ENCODE assay signal across 8 cellular contexts in the genomic region with DNA sequence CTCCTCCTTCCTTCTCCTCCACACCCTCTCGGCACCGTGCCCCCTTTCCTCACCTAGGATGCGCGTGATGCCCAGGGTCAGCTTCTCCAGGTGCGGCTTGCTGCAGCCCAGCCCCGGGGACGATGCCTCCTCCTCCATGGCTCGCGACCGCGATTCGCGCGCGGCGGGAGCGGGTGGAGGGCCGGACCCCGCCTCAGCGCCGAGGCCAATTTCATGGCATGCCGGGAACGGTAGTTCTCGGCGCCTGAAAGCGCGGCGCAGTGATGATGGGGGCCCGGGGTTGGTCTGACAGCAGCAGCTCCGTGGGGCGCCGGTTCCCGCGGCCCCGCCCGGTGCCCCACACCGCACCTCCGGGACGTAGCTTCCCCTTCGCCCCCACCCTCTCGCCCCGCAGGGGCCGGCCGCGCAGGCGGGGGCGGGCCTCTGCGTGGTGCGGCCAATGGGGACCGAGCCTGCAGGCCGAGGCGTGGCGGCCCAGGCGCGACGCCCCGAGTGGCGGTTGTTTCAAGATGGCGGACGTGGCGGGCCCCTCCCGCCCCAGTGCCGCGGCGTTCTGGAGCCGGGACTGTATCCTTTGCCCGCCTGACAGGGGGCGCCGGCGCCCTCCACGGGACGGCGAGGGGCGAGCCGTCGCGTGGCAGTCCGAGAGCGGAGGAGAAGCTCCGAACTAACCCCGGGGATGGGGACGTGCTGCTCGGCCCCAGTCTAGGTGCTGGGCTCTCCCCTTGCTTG. TPM values are rescaled to one million over a fixed set of nuclear protein-coding genes. Genes with fewer than 3 reads are reported as not detected.
DNase-seq lines count a peak whose midpoint lies in the region; ATAC-seq, FAIRE-seq and TF ChIP-seq lines count a peak whose summit lies in the region.

A gene (plus strand): TSS at position 498 of the 732 bp plus-strand sequence. CDS start 12 bp downstream, at position 510.
A gene with protein sequence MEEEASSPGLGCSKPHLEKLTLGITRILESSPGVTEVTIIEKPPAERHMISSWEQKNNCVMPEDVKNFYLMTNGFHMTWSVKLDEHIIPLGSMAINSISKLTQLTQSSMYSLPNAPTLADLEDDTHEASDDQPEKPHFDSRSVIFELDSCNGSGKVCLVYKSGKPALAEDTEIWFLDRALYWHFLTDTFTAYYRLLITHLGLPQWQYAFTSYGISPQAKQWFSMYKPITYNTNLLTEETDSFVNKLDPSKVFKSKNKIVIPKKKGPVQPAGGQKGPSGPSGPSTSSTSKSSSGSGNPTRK (minus strand): TSS at position 373 of the 732 bp plus-strand sequence. CDS start 235 bp downstream, at position 138.

- H3K27ac ChIP-seq in SK-N-SH (ENCODE audit: low read depth in 2 of 2, low read length in 1 of 2) (peak within 1 kb of the TSS; percentile 75 to 93), pancreas (peak within 1 kb of the TSS; percentile 76 to 84 (median 80)), thyroid gland (peak within 1 kb of the TSS; percentile 67 to 91 (median 73))

- 0% methylated on average over 24 of the region's 83 CpGs for WGBS in SK-N-SH (ENCODE audit: low lambda C conversion rate)
- WGBS in pancreas, 2 donors: 0% methylated on average over 65 to 83 of the region's 83 CpGs
- 0 to 1% methylated on average over 20 to 25 of the region's 83 CpGs for WGBS in thyroid gland, 2 donors

- H3K9me3 ChIP-seq in SK-N-SH: no peaks in the 10 kb centered on the region
- H3K9me3 ChIP-seq in pancreas: no peaks in the 10 kb centered on the region
- no peaks in the 10 kb centered on the region for H3K9me3 ChIP-seq in thyroid gland

- TF ChIP-seq EP300 in SK-N-SH (IDR thresholded peaks at IDR 0.05; ENCODE audit: borderline replicate concordance in 1 of 2, low read depth in 1 of 2, low read length in 1 of 2): peak in 1 of 2 experiments; percentile 11; a peak in 1 of 4 replicates

- H3K27ac Mint-ChIP-seq in activated naive CD4-positive, alpha-beta T cell treated with anti-CD3 and anti-CD28 coated beads, Interleukin-2, amount 50 U/mL, for 72 hours: peak within 1 kb of the TSS; percentile 88 to 97
- H3K27ac Mint-ChIP-seq in glutamatergic neuron (ENCODE audit: unreplicated experiment): peak within 1 kb of the TSS; percentile 90

- peaks cover 67% of the 10 kb centered on the region for H3K79me2 ChIP-seq in SK-N-SH (ENCODE audit: insufficient read depth)

- H3K27me3 ChIP-seq in SK-N-SH (ENCODE audit: insufficient read depth) (no peaks in the 10 kb centered on the region), pancreas (no peaks in the 10 kb centered on the region), thyroid gland (no peaks in the 10 kb centered on the region)

- TF ChIP-seq RAD21 in SK-N-SH (IDR thresholded peaks at IDR 0.05; ENCODE audit: low read length): no peak

- ATAC-seq in HG02571 (IDR thresholded peaks at IDR 0.05; ENCODE audit: unreplicated experiment) (peak; percentile 93), pancreas (peak; percentile 92 to 96 (median 95))
- peak; percentile 91 for ATAC-seq in activated naive CD4-positive, alpha-beta T cell treated with anti-CD3 and anti-CD28 coated beads, Interleukin-2, amount 50 U/mL, for 72 hours

- H3K4me3 ChIP-seq in NB4 (ENCODE audit: low read depth, low read length) (peak within 1 kb of the TSS; percentile 93), SK-N-SH (ENCODE audit: low read depth in 2 of 2, low read length in 1 of 2) (peak within 1 kb of the TSS; percentile 95 to 97), pancreas (peak within 1 kb of the TSS; percentile 66 to 83 (median 74)), thyroid gland (replicated peaks in 1 of 3) (peak within 1 kb of the TSS; percentile 84 to 87 (median 86))

- peak within 1 kb of the TSS; percentile 99 for H3K4me3 Mint-ChIP-seq in glutamatergic neuron (ENCODE audit: unreplicated experiment)

- peaks cover 0 to 13% of the 10 kb centered on the region in 2 donors for H3K36me3 Mint-ChIP-seq in activated naive CD4-positive, alpha-beta T cell treated with anti-CD3 and anti-CD28 coated beads, Interleukin-2, amount 50 U/mL, for 72 hours
- no peaks in the 10 kb centered on the region for H3K36me3 Mint-ChIP-seq in glutamatergic neuron (ENCODE audit: unreplicated experiment)

- TF ChIP-seq POLR2A in GM10847 (IDR thresholded peaks at IDR 0.05; ENCODE audit: extremely low read depth, insufficient read length): peak; percentile 44
- peak; percentile 44 for TF ChIP-seq POLR2A in NB4 (IDR thresholded peaks at IDR 0.05; ENCODE audit: extremely low read depth, insufficient read length)
- TF ChIP-seq POLR2A in thyroid gland (IDR thresholded peaks at IDR 0.05): peak in 1 of 2 donors; percentile 72

- no peaks in the 10 kb centered on the region for H4K20me1 ChIP-seq in SK-N-SH (ENCODE audit: insufficient read depth)

- peaks cover 0 to 10% of the 10 kb centered on the region in 2 experiments for H3K36me3 ChIP-seq in SK-N-SH (replicated peaks in 1 of 2; ENCODE audit: control insufficient read depth in 1 of 2, insufficient read depth in 2 of 2, low read length in 1 of 2)
- no peaks in the 10 kb centered on the region for H3K36me3 ChIP-seq in pancreas
- H3K36me3 ChIP-seq in thyroid gland: no peaks in the 10 kb centered on the region

- peak within 1 kb of the TSS; percentile 88 for H3K4me2 ChIP-seq in SK-N-SH

- CTCF ChIA-PET in SK-N-SH (lab: Yijun Ruan, JAX): interaction anchor here (0.7 to 3.3 kb wide), 11 partner anchors 9 to 192 kb away, joined by 3 to 11 read pairs (median 4); no protein-coding TSS in a partner anchor

- H3K4me1 Mint-ChIP-seq in glutamatergic neuron (ENCODE audit: low read depth, unreplicated experiment): peaks cover 6% of the 10 kb centered on the region

- DNase-seq in NB4 (ENCODE audit: low read depth) (peak; percentile 94), SK-N-SH (peak; percentile 96), glutamatergic neuron (peak; percentile 86), pancreas (peak; percentile 78 to 92 (median 84)), thyroid gland (peak; percentile 85)
- peak; percentile 85 to 86 for DNase-seq in activated naive CD4-positive, alpha-beta T cell treated with anti-CD3 and anti-CD28 coated beads, Interleukin-2, amount 50 U/mL, for 72 hours (ENCODE audit: low spot score in 2 of 2)

- H3F3A ChIP-seq in SK-N-SH (replicated peaks; ENCODE audit: insufficient read depth): peaks cover 3% of the 10 kb centered on the region

- H3K27me3 Mint-ChIP-seq in glutamatergic neuron (ENCODE audit: unreplicated experiment): peaks cover 6% of the 10 kb centered on the region

- POLR2A ChIA-PET in SK-N-SH (lab: Yijun Ruan, JAX): interaction anchor here (1.0 kb wide), 1 partner anchor 433 kb away, joined by 3 read pairs; no protein-coding TSS in a partner anchor

- peak within 1 kb of the TSS; percentile 90 for H3K9ac ChIP-seq in SK-N-SH

- FAIRE-seq in pancreas (lab: Jason Lieb, UNC): no peak

- H3K4me1 ChIP-seq in SK-N-SH (ENCODE audit: control insufficient read depth in 1 of 2, insufficient read depth in 2 of 2, low read depth in 1 of 2, low read length in 1 of 2) (peaks cover 7 to 9% of the 10 kb centered on the region in 2 experiments; a peak in 3 of 4 replicates), pancreas (peaks cover 0 to 6% (median 6%) of the 10 kb centered on the region in 3 donors), thyroid gland (peaks cover 0 to 11% of the 10 kb centered on the region in 2 donors)

- H3K9me2 ChIP-seq in SK-N-SH: no peaks in the 10 kb centered on the region

- TF ChIP-seq CTCF in NB4 (IDR thresholded peaks at IDR 0.05; ENCODE audit: low read depth, low read length) (peak; percentile 34), SK-N-SH (IDR thresholded peaks at IDR 0.05) (peak; percentile 63), glutamatergic neuron (IDR thresholded peaks at IDR 0.05; ENCODE audit: partially characterized antibody, unreplicated experiment) (peak; percentile 34), pancreas (IDR thresholded peaks at IDR 0.05) (peak in 1 of 4 donors; percentile 25), thyroid gland (IDR thresholded peaks at IDR 0.05) (peak in 3 of 6 experiments; percentile 38 to 43 (median 39))

- H3K9me3 Mint-ChIP-seq in activated naive CD4-positive, alpha-beta T cell treated with anti-CD3 and anti-CD28 coated beads, Interleukin-2, amount 50 U/mL, for 72 hours: no peaks in the 10 kb centered on the region
- H3K9me3 Mint-ChIP-seq in glutamatergic neuron (ENCODE audit: unreplicated experiment): peaks cover 8% of the 10 kb centered on the region

- intact Hi-C loops in pancreas (cut with DNase I): no loop called here
- intact Hi-C loops in thyroid gland (cut with DNase I): no loop called here

- H2AFZ ChIP-seq in SK-N-SH (ENCODE audit: low read depth): peak within 1 kb of the TSS; percentile 95

TF ChIP-seq in SK-N-SH, 30 proteins besides CTCF, POLR2A, EP300 and RAD21 (continues in another document):
- TF ChIP-seq YY1 (IDR thresholded peaks at IDR 0.05; ENCODE audit: low read depth) (peak; percentile 92), MEF2A (IDR thresholded peaks at IDR 0.05; ENCODE audit: borderline replicate concordance, low read depth) (no peak), GABPA (IDR thresholded peaks at IDR 0.05; ENCODE audit: low read depth) (0 out of 2 replicates have a peak, but pooled peaks have one; percentile 7), RCOR1 (IDR thresholded peaks at IDR 0.05; ENCODE audit: low read length) (peak; percentile 52), SMC3 (IDR thresholded peaks at IDR 0.05; ENCODE audit: low read depth, low read length) (peak; percentile 2; the same call in 1 of the 2 replicates), FOXM1 (IDR thresholded peaks at IDR 0.05; ENCODE audit: low read depth) (peak; percentile 64; the same call in 1 of the 2 replicates), NRF1 (IDR thresholded peaks at IDR 0.05; ENCODE audit: low read depth, low read length) (peak; percentile 65)

RNA-seq across cellular contexts. Expression of the first gene that starts in this region (rescaled TPM):
- polyA plus RNA-seq in SK-N-SH (2012; rRNA removed) (2.6 and 3.3 TPM in 2 replicates), pancreas (1 to 10 TPM; 2.1 to 3.0 TPM)
- polyA plus RNA-seq in SK-N-SH (2012; cell fraction: cytosol; rRNA removed): 2.3 and 2.9 TPM in 2 replicates
- 5.9 and 9.2 TPM in 2 replicates for polyA plus RNA-seq in SK-N-SH (2012; cell fraction: nucleus; rRNA removed)
- 10 to 100 TPM in 1 of 2 donors, 1 to 10 TPM in 1; 8.2 to 13.2 TPM for total RNA-seq in activated naive CD4-positive, alpha-beta T cell treated with anti-CD3 and anti-CD28 coated beads, Interleukin-2, amount 50 U/mL, for 72 hours
- total RNA-seq in glutamatergic neuron (ENCODE audit: unreplicated experiment) (9.5 TPM), pancreas (1 to 10 TPM; 2.3 to 5.2 (median 4.1) TPM), thyroid gland (10 to 100 TPM; 21.2 to 26.6 (median 24.8) TPM)

RNA-seq across cellular contexts. Expression of the second gene that starts in this region (rescaled TPM):
- polyA plus RNA-seq in SK-N-SH (2012; rRNA removed) (235 and 257 TPM in 2 replicates), pancreas (10 to 100 TPM; 18.5 to 26.8 TPM)
- 216 and 284 TPM in 2 replicates for polyA plus RNA-seq in SK-N-SH (2012; cell fraction: cytosol; rRNA removed)
- 59.4 and 111 TPM in 2 replicates for polyA plus RNA-seq in SK-N-SH (2012; cell fraction: nucleus; rRNA removed)
- 10 to 100 TPM; 52.8 to 99.0 TPM for total RNA-seq in activated naive CD4-positive, alpha-beta T cell treated with anti-CD3 and anti-CD28 coated beads, Interleukin-2, amount 50 U/mL, for 72 hours
- total RNA-seq in glutamatergic neuron (ENCODE audit: unreplicated experiment) (166 TPM), pancreas (10 to 100 TPM; 16.6 to 44.6 (median 30.0) TPM), thyroid gland (100 to 1,000 TPM in 3 of 4 donors, 10 to 100 TPM in 1; 95.1 to 180 (median 142) TPM)

Comparison
In these comparisons a context has a peak if more than half of its experiments do, and no peak if none do; other contexts are left out.
1. Peak in every context shown above with its lines: DNase-seq, ATAC-seq, H3K4me3 ChIP-seq and H3K27ac ChIP-seq.